Comparison of ENCODE assay signal across 25 cellular contexts in the genomic region with DNA sequence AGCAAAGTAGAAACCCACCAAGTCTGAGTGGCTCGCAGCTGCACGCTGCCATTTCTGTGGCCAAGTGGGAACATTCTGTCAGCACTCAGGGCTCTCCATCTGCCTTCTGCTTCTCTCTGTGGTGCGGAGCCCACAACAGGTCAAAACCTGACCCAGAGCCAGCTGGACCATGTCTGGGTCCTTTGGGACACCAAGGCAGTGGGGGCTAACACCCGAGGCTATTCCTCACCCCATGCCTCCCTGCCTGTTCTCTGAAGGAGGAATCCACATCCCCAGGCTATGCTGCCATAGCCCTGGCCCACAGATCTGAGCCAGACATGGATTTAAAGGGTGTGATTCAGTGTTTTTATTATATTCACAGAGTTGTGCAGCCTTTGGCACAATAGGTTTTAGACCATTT.
"Had no signal": no experiment of that assay in that cellular context is flagged by ENCODE, and none has a peak within 500 bp of the region (broad histone marks: within the 10 kb centered on the region; RNA-seq: fewer than 3 reads in every experiment).

No MANE protein-coding gene starts in this region.

- H3K27ac Mint-ChIP-seq: memory B cell; natural killer cell; progenitor cell of endocrine pancreas; stimulated activated naive CD8-positive, alpha-beta T cell treated with anti-CD3 and anti-CD28 coated beads, Interleukin-15, Interleukin-2, amounts not matched to agents 100 ng/mL and 50 ng/mL, for 24 hours had no signal

- H3K9me3 ChIP-seq: gastrocnemius medialis, neutrophil, right lobe of liver, thoracic aorta, tibial nerve, upper lobe of right lung, uterus had no signal

- H3K9me3 Mint-ChIP-seq: natural killer cell had no signal

- H3K27ac ChIP-seq: dorsolateral prefrontal cortex, epithelial cell of prostate, gastrocnemius medialis, heart left ventricle, hepatocyte, neutrophil, parathyroid adenoma, right lobe of liver, thoracic aorta, tibial nerve, upper lobe of right lung, uterus had no signal

- ATAC-seq: esophagus mucosa; gastrocnemius medialis; heart left ventricle; left lobe of liver; natural killer cell; stimulated activated naive B cell treated with anti-CD40 and anti-IgM and Interleukin-4, amounts not matched to agents 10 μg/mL and 1 μg/mL and 100 μg/mL, for 72 hours; upper lobe of right lung had no signal

- H3K4me2 ChIP-seq: hepatocyte had no signal

- H3K36me3 ChIP-seq: gastrocnemius medialis, heart left ventricle, neutrophil, right lobe of liver, thoracic aorta, tibial nerve, upper lobe of right lung, uterus had no signal

- H3K79me2 ChIP-seq: hepatocyte, parathyroid adenoma had no signal

- H2AFZ ChIP-seq: hepatocyte, parathyroid adenoma had no signal

- H3K4me3 Mint-ChIP-seq: memory B cell; natural killer cell; stimulated activated naive B cell treated with anti-CD40 and anti-IgM and Interleukin-4, amounts not matched to agents 10 μg/mL and 1 μg/mL and 100 μg/mL, for 72 hours; stimulated activated naive CD8-positive, alpha-beta T cell treated with anti-CD3 and anti-CD28 coated beads, Interleukin-15, Interleukin-2, amounts not matched to agents 100 ng/mL and 50 ng/mL, for 24 hours had no signal

- FAIRE-seq: kidney, small intestine had no signal

- H3K4me1 Mint-ChIP-seq: memory B cell; natural killer cell; stimulated activated naive B cell treated with anti-CD40 and anti-IgM and Interleukin-4, amounts not matched to agents 10 μg/mL and 1 μg/mL and 100 μg/mL, for 72 hours had no signal

- H3K27me3 Mint-ChIP-seq: memory B cell; progenitor cell of endocrine pancreas; stimulated activated naive CD8-positive, alpha-beta T cell treated with anti-CD3 and anti-CD28 coated beads, Interleukin-15, Interleukin-2, amounts not matched to agents 100 ng/mL and 50 ng/mL, for 24 hours had no signal

- H3K4me1 ChIP-seq: gastrocnemius medialis, heart left ventricle, parathyroid adenoma, right lobe of liver, tibial nerve, upper lobe of right lung, uterus had no signal

- H3K9ac ChIP-seq: parathyroid adenoma had no signal

- H3K36me3 Mint-ChIP-seq: memory B cell; natural killer cell; stimulated activated naive B cell treated with anti-CD40 and anti-IgM and Interleukin-4, amounts not matched to agents 10 μg/mL and 1 μg/mL and 100 μg/mL, for 72 hours had no signal

- DNase-seq: dorsolateral prefrontal cortex; effector CD4-positive, alpha-beta T cell; gastrocnemius medialis; heart left ventricle; kidney; natural killer cell; right lobe of liver; small intestine; stimulated activated CD4-positive, alpha-beta T cell treated with anti-CD3 and anti-CD28 coated beads, Interleukin-15, amount 100 ng/mL, for 24 hours; stimulated activated CD4-positive, alpha-beta T cell treated with anti-CD3 and anti-CD28 coated beads, Interleukin-2, amount 100 ng/mL, for 48 hours; stimulated activated naive B cell treated with anti-CD40 and anti-IgM and Interleukin-4, amounts not matched to agents 10 μg/mL and 1 μg/mL and 100 μg/mL, for 72 hours; upper lobe of right lung; uterus had no signal

- H3K27me3 ChIP-seq: gastrocnemius medialis, hepatocyte, neutrophil, right lobe of liver, tibial nerve, upper lobe of right lung, uterus had no signal

- H3K4me3 ChIP-seq: dorsolateral prefrontal cortex, gastrocnemius medialis, heart left ventricle, hepatocyte, lung, right lobe of liver, thoracic aorta, tibial nerve, upper lobe of right lung, uterus had no signal
